Comparison of ENCODE assay signal across 11 cellular contexts in genomic region chr4:139184129-139184528, GRCh38. TPM values are rescaled to one million over a fixed set of nuclear protein-coding genes. Genes with fewer than 3 reads are reported as not detected.
DNase-seq lines count a peak whose midpoint lies in the region; ATAC-seq and TF ChIP-seq lines count a peak whose summit lies in the region.
"Had no signal": no experiment of that assay in that cellular context is flagged by ENCODE, and none has a peak within 500 bp of the region (broad histone marks: within the 10 kb centered on the region; RNA-seq: fewer than 3 reads in every experiment).

No MANE protein-coding gene starts in this region.

- no peaks in the 10 kb centered on the region for H3K36me3 Mint-ChIP-seq in MCF 10A (ENCODE audit: insufficient read depth, unreplicated experiment)

- H3K4me3 ChIP-seq in breast epithelium (no peak overlapping the region), Loucy (ENCODE audit: low read length, poor library complexity, severe bottlenecking) (no peak overlapping the region)
- H3K4me3 ChIP-seq: vagina had no signal

- no peak overlapping the region for H3K4me3 Mint-ChIP-seq in MCF 10A (ENCODE audit: unreplicated experiment)

- no peak overlapping the region for H3K4me2 ChIP-seq in Loucy (ENCODE audit: low read depth, low read length, poor library complexity, severe bottlenecking)

- no peaks in the 10 kb centered on the region for H3K79me2 ChIP-seq in Loucy (ENCODE audit: insufficient read depth, low read length)

- no peaks in the 10 kb centered on the region for H3K9me2 ChIP-seq in Loucy (replicated peaks; ENCODE audit: low read depth, low read length)

- H4K20me1 ChIP-seq in Loucy (ENCODE audit: insufficient read depth, low read length, poor library complexity, severe bottlenecking), result no peaks in the 10 kb centered on the region

- no peaks in the 10 kb centered on the region for H3K4me1 ChIP-seq in breast epithelium
- peaks cover 4% of the 10 kb centered on the region for H3K4me1 ChIP-seq in Loucy (ENCODE audit: insufficient read depth, low read length, poor library complexity, severe bottlenecking)

- H3F3A ChIP-seq in Loucy (ENCODE audit: low read depth), result no peaks in the 10 kb centered on the region

- H3K27ac ChIP-seq in breast epithelium, result no peak overlapping the region
- H3K27ac ChIP-seq: vagina had no signal

- no peaks in the 10 kb centered on the region for H3K9me3 Mint-ChIP-seq in MCF 10A (ENCODE audit: unreplicated experiment)

- H3K36me3 ChIP-seq in breast epithelium (no peaks in the 10 kb centered on the region), Loucy (ENCODE audit: insufficient read depth, low read length) (no peaks in the 10 kb centered on the region)
- H3K36me3 ChIP-seq: vagina had no signal

- no peak overlapping the region for H3K9ac ChIP-seq in Loucy (ENCODE audit: low read depth, low read length, poor library complexity, severe bottlenecking)

- no peak overlapping the region for H2AFZ ChIP-seq in Loucy (ENCODE audit: low read length)

- POLR2A ChIA-PET in MCF 10A (lab: Yijun Ruan, JAX), result interaction anchor here (0.6 to 1.1 kb wide), 2 partner anchors 55 to 344 kb away, joined by 3 to 4 read pairs; no protein-coding TSS in a partner anchor

- H3K27me3 ChIP-seq in breast epithelium (no peaks in the 10 kb centered on the region), Loucy (ENCODE audit: insufficient read depth, low read length, poor library complexity, severe bottlenecking) (no peaks in the 10 kb centered on the region)
- H3K27me3 ChIP-seq: vagina had no signal

- no peaks in the 10 kb centered on the region for H3K27me3 Mint-ChIP-seq in MCF 10A (ENCODE audit: insufficient read depth, unreplicated experiment)

- TF ChIP-seq CTCF in MCF 10A (IDR thresholded peaks at IDR 0.05; ENCODE audit: unreplicated experiment), result peak; percentile 24
- TF ChIP-seq CTCF in breast epithelium (IDR thresholded peaks at IDR 0.05), result no peak
- TF ChIP-seq CTCF in Loucy (conservative IDR thresholded peaks at IDR 0.05; ENCODE audit: low read length), result peak; percentile 43

- DNase-seq in MCF 10A (ENCODE audit: unreplicated experiment) (peak; percentile 54), breast epithelium (ENCODE audit: low spot score in 2 of 2) (no peak), cerebellar cortex (ENCODE audit: low spot score) (peak; percentile 28), sciatic nerve (ENCODE audit: low spot score) (no peak), cerebellum (ENCODE audit: low spot score) (no peak)
- DNase-seq in stimulated activated CD8-positive, alpha-beta memory T cell treated with anti-CD3 and anti-CD28 coated beads, Interleukin-4, amount 100 ng/mL, for 48 hours, result no peak
- DNase-seq: activated CD8-positive, alpha-beta memory T cell treated with anti-CD3 and anti-CD28 coated beads, Interleukin-2, amount 50 U/mL, for 4 hours; NCI-H510A had no signal

- H3K9me3 ChIP-seq in breast epithelium, result no peaks in the 10 kb centered on the region
- H3K9me3 ChIP-seq in Loucy (ENCODE audit: insufficient read depth, low read depth, low read length), result no peaks in the 10 kb centered on the region
- H3K9me3 ChIP-seq: vagina had no signal

- no peak overlapping the region for H3K27ac Mint-ChIP-seq in MCF 10A (ENCODE audit: low read depth, unreplicated experiment)

- intact Hi-C loops in MCF 10A (cut with micrococcal nuclease) (loop anchor here (1.0 kb wide), 2 partner anchors 45 to 111 kb away; no protein-coding TSS in a partner anchor), breast epithelium (cut with DNase I; ENCODE audit: low total_unique reads) (no loop called here), sciatic nerve (cut with DNase I) (no loop called here)

- CTCF ChIA-PET in MCF 10A (lab: Yijun Ruan, JAX), result interaction anchor here (0.6 to 1.5 kb wide), 9 partner anchors 10 to 436 kb away, joined by 3 to 7 read pairs (median 3); no protein-coding TSS in a partner anchor

- no TSS peak for BruUV-seq in MCF 10A (replicated peaks; lab: Mats Ljungman, UMichigan)

- TF ChIP-seq POLR2A in breast epithelium (IDR thresholded peaks at IDR 0.05), result no peak

- ATAC-seq in sciatic nerve (peak; percentile 80), GM21717 (IDR thresholded peaks at IDR 0.05; ENCODE audit: unreplicated experiment) (no peak)

- H3K4me1 Mint-ChIP-seq in MCF 10A (ENCODE audit: insufficient read depth, unreplicated experiment), result no peaks in the 10 kb centered on the region

RNA-seq across cellular contexts. Expression of gene ELF2, which starts 7.1 kb away (rescaled TPM):
- 26.5 and 28.7 TPM in 2 replicates for total RNA-seq in MCF 10A (2022)
- total RNA-seq in breast epithelium, result 100 to 1,000 TPM in 1 of 3 donors, 10 to 100 TPM in 2; 59.4 to 106 (median 67.2) TPM
- 81.0 TPM for total RNA-seq in sciatic nerve
- 87.7 TPM for total RNA-seq in cerebellum

Comparison
In these comparisons a context has a peak if more than half of its experiments do, and no peak if none do; other contexts are left out.
1. DNase-seq: peak in MCF 10A (single experiment) and cerebellar cortex (single experiment); none in breast epithelium (0 of 2), sciatic nerve (single experiment), cerebellum (single experiment) and stimulated activated CD8-positive, alpha-beta memory T cell treated with anti-CD3 and anti-CD28 coated beads, Interleukin-4, amount 100 ng/mL, for 48 hours (single experiment).
2. CTCF ChIP-seq: peak in MCF 10A (single experiment) and Loucy (single experiment); none in breast epithelium (0 of 3).